13 cellular contexts compared by ENCODE assay signal in genomic region chr21:42669069-42669468, GRCh38. TPM values are rescaled to one million over a fixed set of nuclear protein-coding genes. Genes with fewer than 3 reads are reported as not detected.
DNase-seq lines count a peak whose midpoint lies in the region; ATAC-seq, FAIRE-seq and TF ChIP-seq lines count a peak whose summit lies in the region.
"Had no signal": no experiment of that assay in that cellular context is flagged by ENCODE, and none has a peak within 500 bp of the region (broad histone marks: within the 10 kb centered on the region; RNA-seq: fewer than 3 reads in every experiment).

No MANE protein-coding gene starts in this region.

- DNase-seq in Right ventricle myocardium inferior (ENCODE audit: missing footprints) (no peak), cardiac septum (ENCODE audit: low spot score) (no peak), chondrocyte (ENCODE audit: low spot score) (no peak), HepG2 (ENCODE audit: low spot score) (peak; percentile 29), uterus (peak; percentile 54 to 73), smooth muscle cell (lab: John Stamatoyannopoulos, UW; ENCODE audit: unreplicated experiment) (no peak)
- DNase-seq in activated CD4-positive, alpha-beta T cell treated with anti-CD3 and anti-CD28 coated beads for 48 hours = no peak
- DNase-seq: activated CD8-positive, alpha-beta memory T cell treated with anti-CD3 and anti-CD28 coated beads, Interleukin-2, amount 10 ng/mL, durations not matched to agents 7 days and 5 days; stimulated activated CD4-positive, alpha-beta T cell treated with anti-CD3 and anti-CD28 coated beads, Interleukin-2, amount 100 ng/mL, for 24 hours had no signal

- H3K4me1 ChIP-seq in HepG2 (ENCODE audit: insufficient read depth, low read length) = peaks cover 39% of the 10 kb centered on the region
- H3K4me1 ChIP-seq in uterus = peaks cover 0 to 5% of the 10 kb centered on the region in 2 donors
- peaks cover 33% of the 10 kb centered on the region for H3K4me1 ChIP-seq in smooth muscle cell (ENCODE audit: low read depth)

- H3K27ac ChIP-seq in HepG2 (ENCODE audit: extremely low read length, insufficient read depth, low read length) (no peak overlapping the region), uterus (peak overlapping the region; percentile 24 to 26), smooth muscle cell (ENCODE audit: low read depth) (no peak overlapping the region)

- TF ChIP-seq CTCF in chondrocyte (IDR thresholded peaks at IDR 0.05) = peak; percentile 7
- TF ChIP-seq CTCF in HepG2 (CRISPR knock-in tag; IDR thresholded peaks at IDR 0.05) = peak; percentile 61
- peak in 2 of 4 experiments; percentile 27 to 45 for TF ChIP-seq CTCF in uterus (IDR thresholded peaks at IDR 0.05)
- TF ChIP-seq CTCF in smooth muscle cell (IDR thresholded peaks at IDR 0.05; ENCODE audit: borderline replicate concordance, insufficient read depth, poor library complexity, severe bottlenecking) = no peak

- no peak overlapping the region for H3K27ac Mint-ChIP-seq in chondrocyte (ENCODE audit: unreplicated experiment)
- H3K27ac Mint-ChIP-seq: activated CD8-positive, alpha-beta memory T cell treated with anti-CD3 and anti-CD28 coated beads, Interleukin-2, amount 10 ng/mL, durations not matched to agents 7 days and 5 days; activated naive CD8-positive, alpha-beta T cell; stimulated activated memory B cell treated with anti-CD40 and anti-IgM and Interleukin-4, amounts not matched to agents 10 μg/mL and 1 μg/mL and 100 μg/mL, for 72 hours had no signal

- peaks cover 26% of the 10 kb centered on the region for H3K27me3 Mint-ChIP-seq in chondrocyte (ENCODE audit: low read depth)
- H3K27me3 Mint-ChIP-seq: activated naive CD8-positive, alpha-beta T cell; stimulated activated memory B cell treated with anti-CD40 and anti-IgM and Interleukin-4, amounts not matched to agents 10 μg/mL and 1 μg/mL and 100 μg/mL, for 72 hours had no signal

- in situ Hi-C loops in HepG2 (cut with HindIII; ENCODE audit: extremely low pct_ligation_motif_present, low pct_unique_long_range_greater_than_20kb) = loop anchor here (25.0 kb wide), 1 partner anchor 93 kb away; no protein-coding TSS in a partner anchor

- BruUV-seq in HepG2 (replicated peaks; lab: Mats Ljungman, UMichigan) = no TSS peak

- peak; percentile 32 for FAIRE-seq in HepG2 (lab: Jason Lieb, UNC)
- FAIRE-seq: GM12891 had no signal

- POLR2A ChIA-PET in HepG2 (lab: Yijun Ruan, JAX) = interaction anchor here (0.9 kb wide), 1 partner anchor 15 kb away, joined by 3 read pairs; no protein-coding TSS in a partner anchor

- H3K9me3 ChIP-seq in HepG2 (ENCODE audit: low read length) (no peaks in the 10 kb centered on the region), uterus (no peaks in the 10 kb centered on the region), smooth muscle cell (replicated peaks; ENCODE audit: low read depth) (no peaks in the 10 kb centered on the region)

- peaks cover 25% of the 10 kb centered on the region for H3K4me1 Mint-ChIP-seq in chondrocyte (ENCODE audit: low read depth)
- H3K4me1 Mint-ChIP-seq: stimulated activated memory B cell treated with anti-CD40 and anti-IgM and Interleukin-4, amounts not matched to agents 10 μg/mL and 1 μg/mL and 100 μg/mL, for 72 hours had no signal

- no peaks in the 10 kb centered on the region for H3K36me3 Mint-ChIP-seq in chondrocyte (ENCODE audit: low read depth)
- H3K36me3 Mint-ChIP-seq: activated CD8-positive, alpha-beta memory T cell treated with anti-CD3 and anti-CD28 coated beads, Interleukin-2, amount 10 ng/mL, durations not matched to agents 7 days and 5 days; activated naive CD8-positive, alpha-beta T cell; stimulated activated memory B cell treated with anti-CD40 and anti-IgM and Interleukin-4, amounts not matched to agents 10 μg/mL and 1 μg/mL and 100 μg/mL, for 72 hours had no signal

- no peak overlapping the region for H3K4me2 ChIP-seq in HepG2 (ENCODE audit: low read depth, low read length)
- no peak overlapping the region for H3K4me2 ChIP-seq in smooth muscle cell

- no peak overlapping the region for H3K4me3 ChIP-seq in HepG2 (replicated peaks in 1 of 3; ENCODE audit: insufficient read depth in 1 of 3, low read depth in 2 of 3, low read length in 3 of 3)
- no peak overlapping the region for H3K4me3 ChIP-seq in uterus
- H3K4me3 ChIP-seq in smooth muscle cell = no peak overlapping the region

- TF ChIP-seq EP300 in HepG2 (IDR thresholded peaks at IDR 0.05; ENCODE audit: low read depth in 2 of 2, low read length in 2 of 2) (no peak), HepG2 (CRISPR knock-in tag; IDR thresholded peaks at IDR 0.05; ENCODE audit: borderline replicate concordance) (no peak)

- no peak for TF ChIP-seq POLR2A in HepG2 (IDR thresholded peaks at IDR 0.05; ENCODE audit: insufficient read depth in 1 of 2, low read depth in 2 of 2, low read length in 2 of 2)
- no peak for TF ChIP-seq POLR2A in uterus (IDR thresholded peaks at IDR 0.05)

- H3K27me3 ChIP-seq in HepG2 (ENCODE audit: control insufficient read depth in 1 of 2, insufficient read depth in 2 of 2, low read length in 2 of 2) (no peaks in the 10 kb centered on the region; a peak in 1 of 5 replicates), uterus (no peaks in the 10 kb centered on the region), smooth muscle cell (ENCODE audit: low read depth) (no peaks in the 10 kb centered on the region)

- CTCF ChIA-PET in HepG2 (lab: Yijun Ruan, JAX; ENCODE audit: low intra/inter-chr PET ratio, low total read pairs) = no interaction called here

- ATAC-seq in Right ventricle myocardium inferior (peak; percentile 57), HepG2 (peak; percentile 68), HG02588 (IDR thresholded peaks at IDR 0.05; ENCODE audit: unreplicated experiment) (no peak)
- ATAC-seq: activated CD8-positive, alpha-beta memory T cell treated with anti-CD3 and anti-CD28 coated beads, Interleukin-2, amount 10 ng/mL, durations not matched to agents 7 days and 5 days; stimulated activated memory B cell treated with anti-CD40 and anti-IgM and Interleukin-4, amounts not matched to agents 10 μg/mL and 1 μg/mL and 100 μg/mL, for 72 hours had no signal

- H4K20me1 ChIP-seq in HepG2 (ENCODE audit: insufficient read depth, low read length) (peaks cover 29% of the 10 kb centered on the region; the same call in 1 of the 2 replicates), smooth muscle cell (ENCODE audit: low read depth) (peaks cover 54% of the 10 kb centered on the region)

- H3K36me3 ChIP-seq in HepG2 (replicated peaks in 1 of 2; ENCODE audit: control insufficient read depth in 1 of 2, insufficient read depth in 2 of 2, low read length in 2 of 2) (no peaks in the 10 kb centered on the region; a peak in 1 of 5 replicates), uterus (no peaks in the 10 kb centered on the region), smooth muscle cell (ENCODE audit: low read depth) (no peaks in the 10 kb centered on the region)

- no peak overlapping the region for H2AFZ ChIP-seq in HepG2 (ENCODE audit: low read length)
- no peak overlapping the region for H2AFZ ChIP-seq in smooth muscle cell (ENCODE audit: low read depth)

- TF ChIP-seq RAD21 in HepG2 (CRISPR knock-in tag; IDR thresholded peaks at IDR 0.05) = peak; percentile 32; the same call in 1 of the 2 replicates

- H3K9me3 Mint-ChIP-seq in chondrocyte (ENCODE audit: low read depth) = no peaks in the 10 kb centered on the region
- H3K9me3 Mint-ChIP-seq: stimulated activated memory B cell treated with anti-CD40 and anti-IgM and Interleukin-4, amounts not matched to agents 10 μg/mL and 1 μg/mL and 100 μg/mL, for 72 hours had no signal

- 42% methylated on average over 12 of the region's 13 CpGs for WGBS in HepG2 (ENCODE audit: low lambda C conversion rate)
- 79% methylated on average over 13 of the region's 13 CpGs for WGBS in smooth muscle cell (ENCODE audit: low lambda C conversion rate)

- H3K79me2 ChIP-seq in HepG2 (ENCODE audit: insufficient read depth, low read length) (no peaks in the 10 kb centered on the region), smooth muscle cell (ENCODE audit: low read depth) (no peaks in the 10 kb centered on the region)

- no peak overlapping the region for H3K9ac ChIP-seq in HepG2 (ENCODE audit: insufficient read depth, low read depth, low read length)
- H3K9ac ChIP-seq in smooth muscle cell (ENCODE audit: low read depth) = no peak overlapping the region

- H3F3A ChIP-seq in smooth muscle cell (ENCODE audit: low read depth) = peaks cover 25% of the 10 kb centered on the region

- no peak overlapping the region for H3K4me3 Mint-ChIP-seq in chondrocyte (ENCODE audit: unreplicated experiment)
- H3K4me3 Mint-ChIP-seq: activated CD8-positive, alpha-beta memory T cell treated with anti-CD3 and anti-CD28 coated beads, Interleukin-2, amount 10 ng/mL, durations not matched to agents 7 days and 5 days; activated naive CD8-positive, alpha-beta T cell; stimulated activated memory B cell treated with anti-CD40 and anti-IgM and Interleukin-4, amounts not matched to agents 10 μg/mL and 1 μg/mL and 100 μg/mL, for 72 hours had no signal

- intact Hi-C loops in Right ventricle myocardium inferior (cut with DNase I) = no loop called here
- intact Hi-C loops in cardiac septum (cut with DNase I) = no loop called here
- intact Hi-C loops in HepG2 (cut with micrococcal nuclease; ENCODE audit: unreplicated experiment) = no loop called here
- intact Hi-C loops in uterus (cut with DNase I; ENCODE audit: low total_unique reads) = no loop called here

RNA-seq across cellular contexts. Expression of gene PDE9A, which starts 15.6 kb away (rescaled TPM):
- total RNA-seq in Right ventricle myocardium inferior (3.4 TPM), cardiac septum (1.1 TPM), chondrocyte (0.60 to 1.2 TPM (median 1.1 TPM) in 3 replicates), HepG2 (2016; rRNA removed; fragmentation: Illumina TruSeq; extraction: Trizol) (4.3 and 4.6 TPM in 2 replicates), uterus (10 to 100 TPM in 1 of 4 donors, 1 to 10 TPM in 2, under 1 TPM in 1; 0.59 to 15.0 (median 6.9) TPM), smooth muscle cell (9.6 and 12.3 TPM in 2 replicates)
- total RNA-seq in HepG2 (2016; cell fraction: cytosol; rRNA removed; fragmentation: Illumina TruSeq; extraction: Trizol; ENCODE audit: low read depth) = 5.9 and 7.3 TPM in 2 replicates
- 4.1 and 4.3 TPM in 2 replicates for total RNA-seq in HepG2 (2016; cell fraction: insoluble cytoplasmic fraction; rRNA removed; fragmentation: Illumina TruSeq; extraction: Trizol)
- 9.6 TPM in 2 replicates for total RNA-seq in HepG2 (2016; cell fraction: membrane; rRNA removed; fragmentation: Illumina TruSeq; extraction: Trizol)
- 4.2 and 5.2 TPM in 2 replicates for total RNA-seq in HepG2 (2016; cell fraction: nucleus; rRNA removed; fragmentation: Illumina TruSeq; extraction: Trizol)
- polyA plus RNA-seq in HepG2 (2011; rRNA removed) (19.7 and 22.9 TPM in 2 replicates), smooth muscle cell (4.3 and 7.3 TPM in 2 replicates)
- polyA plus RNA-seq in HepG2 (2011; cell fraction: cytosol; rRNA removed) = 16.4 and 19.0 TPM in 2 replicates
- polyA plus RNA-seq in HepG2 (2011; cell fraction: nucleus; rRNA removed) = 25.1 and 25.6 TPM in 2 replicates
- polyA plus RNA-seq in HepG2 (2012) = 15.9 and 16.0 TPM in 2 replicates
- polyA plus RNA-seq in HepG2 (2016; cell fraction: cytosol; fragmentation: Illumina TruSeq; extraction: Trizol; ENCODE audit: low read depth) = 12.4 and 13.6 TPM in 2 replicates
- polyA plus RNA-seq in HepG2 (2016; cell fraction: insoluble cytoplasmic fraction; fragmentation: Illumina TruSeq; extraction: Trizol; ENCODE audit: low read depth) = 5.4 and 7.7 TPM in 2 replicates
- 12.9 and 13.7 TPM in 2 replicates for polyA plus RNA-seq in HepG2 (2016; cell fraction: membrane; fragmentation: Illumina TruSeq; extraction: Trizol; ENCODE audit: low read depth)
- 8.9 TPM in 2 replicates for polyA plus RNA-seq in HepG2 (2016; cell fraction: nucleus; fragmentation: Illumina TruSeq; extraction: Trizol; ENCODE audit: insufficient read depth, low read depth)
- 6.1 and 18.8 TPM in 2 replicates for polyA minus RNA-seq in HepG2 (2011; rRNA and poly(A)+ RNA removed; ENCODE audit: low replicate concordance)
- 10.6 and 12.7 TPM in 2 replicates for polyA minus RNA-seq in HepG2 (2011; cell fraction: cytosol; rRNA and poly(A)+ RNA removed)
- 10.4 and 11.6 TPM in 2 replicates for polyA minus RNA-seq in HepG2 (2011; cell fraction: nucleus; rRNA and poly(A)+ RNA removed)

Comparison
In these comparisons a context has a peak if more than half of its experiments do, and no peak if none do; other contexts are left out.
1. DNase-seq: peak in HepG2 (single experiment) and uterus (2 of 2); none in Right ventricle myocardium inferior (single experiment), cardiac septum (single experiment), chondrocyte (single experiment), activated CD4-positive, alpha-beta T cell treated with anti-CD3 and anti-CD28 coated beads for 48 hours (single experiment) and smooth muscle cell (single experiment).
2. H3K27ac ChIP-seq: peak in uterus (2 of 2); none in HepG2 (single experiment) and smooth muscle cell (single experiment).